Comparison of ENCODE assay signal across 1 cellular context in the genomic region with DNA sequence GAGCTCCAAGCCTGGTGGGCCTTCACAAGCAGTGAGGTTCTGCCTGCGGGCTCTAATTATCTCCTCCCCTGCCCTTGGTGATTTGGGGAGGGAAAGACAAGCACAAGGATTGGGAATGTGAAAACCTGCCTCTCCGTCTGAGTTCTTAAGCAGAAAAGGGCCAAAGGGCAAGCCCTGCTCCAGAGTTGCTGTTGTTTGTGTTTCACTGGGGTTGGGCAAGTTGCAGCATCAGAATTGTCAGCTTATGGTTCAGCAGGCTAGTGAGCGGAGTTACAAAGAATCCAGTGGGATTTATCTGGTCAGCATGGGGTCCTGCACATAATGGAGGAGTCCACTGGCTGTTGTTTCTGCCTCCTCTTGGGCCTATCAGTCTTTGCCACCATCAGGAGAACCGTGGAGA.
TF ChIP-seq lines count a peak whose summit lies in the region.

No MANE protein-coding gene starts in this region.

TF ChIP-seq in HepG2, 621 proteins besides CTCF, POLR2A, EP300 and RAD21:
- TF ChIP-seq HNF4A (CRISPR knock-in tag; IDR thresholded peaks at IDR 0.05) (peak; percentile 30; the same call in 1 of the 2 replicates), TRIM22 (IDR thresholded peaks at IDR 0.05) (no peak)
- TF ChIP-seq, protein P1, sequence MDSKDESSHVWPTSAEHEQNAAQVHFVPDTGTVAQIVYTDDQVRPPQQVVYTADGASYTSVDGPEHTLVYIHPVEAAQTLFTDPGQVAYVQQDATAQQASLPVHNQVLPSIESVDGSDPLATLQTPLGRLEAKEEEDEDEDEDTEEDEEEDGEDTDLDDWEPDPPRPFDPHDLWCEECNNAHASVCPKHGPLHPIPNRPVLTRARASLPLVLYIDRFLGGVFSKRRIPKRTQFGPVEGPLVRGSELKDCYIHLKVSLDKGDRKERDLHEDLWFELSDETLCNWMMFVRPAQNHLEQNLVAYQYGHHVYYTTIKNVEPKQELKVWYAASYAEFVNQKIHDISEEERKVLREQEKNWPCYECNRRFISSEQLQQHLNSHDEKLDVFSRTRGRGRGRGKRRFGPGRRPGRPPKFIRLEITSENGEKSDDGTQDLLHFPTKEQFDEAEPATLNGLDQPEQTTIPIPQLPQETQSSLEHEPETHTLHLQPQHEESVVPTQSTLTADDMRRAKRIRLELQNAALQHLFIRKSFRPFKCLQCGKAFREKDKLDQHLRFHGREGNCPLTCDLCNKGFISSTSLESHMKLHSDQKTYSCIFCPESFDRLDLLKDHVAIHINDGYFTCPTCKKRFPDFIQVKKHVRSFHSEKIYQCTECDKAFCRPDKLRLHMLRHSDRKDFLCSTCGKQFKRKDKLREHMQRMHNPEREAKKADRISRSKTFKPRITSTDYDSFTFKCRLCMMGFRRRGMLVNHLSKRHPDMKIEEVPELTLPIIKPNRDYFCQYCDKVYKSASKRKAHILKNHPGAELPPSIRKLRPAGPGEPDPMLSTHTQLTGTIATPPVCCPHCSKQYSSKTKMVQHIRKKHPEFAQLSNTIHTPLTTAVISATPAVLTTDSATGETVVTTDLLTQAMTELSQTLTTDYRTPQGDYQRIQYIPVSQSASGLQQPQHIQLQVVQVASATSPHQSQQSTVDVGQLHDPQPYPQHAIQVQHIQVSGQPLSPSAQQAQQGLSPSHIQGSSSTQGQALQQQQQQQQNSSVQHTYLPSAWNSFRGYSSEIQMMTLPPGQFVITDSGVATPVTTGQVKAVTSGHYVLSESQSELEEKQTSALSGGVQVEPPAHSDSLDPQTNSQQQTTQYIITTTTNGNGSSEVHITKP (CRISPR knock-in tag; IDR thresholded peaks at IDR 0.05; ENCODE audit: low read depth), result no peak
